Comparison of ENCODE assay signal across 23 cellular contexts in genomic region chr5:28077291-28078240, GRCh38.
"Had no signal": no experiment of that assay in that cellular context is flagged by ENCODE, and none has a peak within 500 bp of the region (broad histone marks: within the 10 kb centered on the region; RNA-seq: fewer than 3 reads in every experiment).

No MANE protein-coding gene starts in this region.

- H3K27me3 ChIP-seq: breast epithelium, dorsolateral prefrontal cortex, esophagus muscularis mucosa, hepatocyte, stomach, suprapubic skin, transverse colon, vagina had no signal

- H3K9me3 ChIP-seq: esophagus muscularis mucosa, transverse colon, vagina had no signal

- H3K4me3 ChIP-seq: breast epithelium, dorsolateral prefrontal cortex, esophagus muscularis mucosa, hepatocyte, stomach, suprapubic skin, transverse colon, vagina had no signal

- DNase-seq: activated naive CD4-positive, alpha-beta T cell treated with anti-CD3 and anti-CD28 coated beads for 36 hours; activated naive CD8-positive, alpha-beta T cell treated with anti-CD3 and anti-CD28 coated beads, Interleukin-2, amount 10 ng/mL, durations not matched to agents 7 days and 5 days; activated T-cell treated with anti-CD3 and anti-CD28 coated beads, Interleukin-2, amount 50 U/mL, for 4 hours; amniotic stem cell; dorsolateral prefrontal cortex; glutamatergic neuron; immature natural killer cell; kidney glomerular epithelial cell; mesenchymal stem cell; occipital lobe; small intestine; stimulated activated CD4-positive, alpha-beta T cell treated with anti-CD3 and anti-CD28 coated beads, Interleukin-15, amount 100 ng/mL, for 24 hours; stomach; T1000; transverse colon had no signal

- ATAC-seq: activated T-cell treated with anti-CD3 and anti-CD28 coated beads, Interleukin-2, amount 50 U/mL, for 4 hours; sciatic nerve; stimulated activated memory B cell treated with anti-CD40 and anti-IgM and Interleukin-4, amounts not matched to agents 10 μg/mL and 1 μg/mL and 100 μg/mL, for 72 hours; WTC11 had no signal

- H3K27ac ChIP-seq: breast epithelium, dorsolateral prefrontal cortex, esophagus muscularis mucosa, hepatocyte, stomach, suprapubic skin, transverse colon, vagina had no signal

- H3K4me1 ChIP-seq: breast epithelium, esophagus muscularis mucosa, stomach, suprapubic skin, transverse colon, vagina had no signal

- H3K36me3 ChIP-seq: breast epithelium, esophagus muscularis mucosa, stomach, suprapubic skin, transverse colon, vagina had no signal
